ENCODE assay signal across 1 cellular context in genomic region chr11:69165775-69166174, GRCh38.
TF ChIP-seq lines count a peak whose summit lies in the region.

No MANE protein-coding gene starts in this region.

TF ChIP-seq in SK-N-SH, 30 proteins besides CTCF, POLR2A, EP300 and RAD21 (continued from another document):
- TF ChIP-seq PBX3 (IDR thresholded peaks at IDR 0.05) (no peak), RCOR1 (IDR thresholded peaks at IDR 0.05; ENCODE audit: low read length) (no peak), USF1 (IDR thresholded peaks at IDR 0.05; ENCODE audit: borderline replicate concordance, low read depth) (no peak), SIN3A (IDR thresholded peaks at IDR 0.05; ENCODE audit: borderline replicate concordance, low read depth, low read length) (no peak)
TF ChIP-seq in SK-N-SH: peak in this region for 0.
